Comparison of ENCODE assay signal across 8 cellular contexts in the genomic region with DNA sequence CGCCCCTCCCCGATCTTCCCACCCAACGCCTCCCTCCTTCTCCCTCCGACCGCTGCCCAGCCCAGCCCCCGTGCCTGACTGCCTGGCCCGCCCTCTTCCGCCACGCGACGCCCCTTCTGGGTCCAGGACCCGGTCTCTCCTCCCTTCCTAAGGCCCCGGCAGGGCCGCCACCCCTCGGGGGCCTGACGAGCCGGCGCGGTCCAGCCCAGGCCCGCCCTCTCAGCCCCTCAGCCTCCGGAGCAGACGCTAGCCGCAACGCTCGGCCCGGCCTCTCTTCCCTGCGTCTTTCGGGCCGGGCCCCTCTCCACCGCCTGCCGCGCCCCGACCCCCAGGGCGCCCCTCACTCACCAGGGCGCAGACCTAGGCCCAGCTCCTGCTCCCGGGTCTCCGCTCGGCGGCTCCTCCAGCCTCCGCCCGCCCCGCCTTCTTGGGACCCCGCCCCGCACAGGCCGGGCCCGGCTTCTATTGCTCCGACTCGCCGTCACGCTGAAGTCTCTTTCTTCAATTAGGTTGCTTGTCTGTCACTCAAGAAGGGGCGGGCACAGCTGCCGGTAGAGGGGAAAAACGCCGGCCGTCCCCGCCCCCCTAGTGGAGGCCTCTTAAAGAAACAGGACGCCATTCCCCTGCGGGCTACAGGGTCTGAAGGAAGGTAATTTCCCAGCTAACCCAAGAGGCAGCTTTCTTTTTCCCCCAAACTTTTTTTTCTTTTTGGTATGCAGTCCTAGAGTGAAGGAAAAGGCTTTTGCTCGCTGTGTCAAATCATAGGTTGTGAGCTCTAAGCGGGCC. TPM values are rescaled to one million over a fixed set of nuclear protein-coding genes. Genes with fewer than 3 reads are reported as not detected.
DNase-seq lines count a peak whose midpoint lies in the region; FAIRE-seq and TF ChIP-seq lines count a peak whose summit lies in the region.

A gene with protein sequence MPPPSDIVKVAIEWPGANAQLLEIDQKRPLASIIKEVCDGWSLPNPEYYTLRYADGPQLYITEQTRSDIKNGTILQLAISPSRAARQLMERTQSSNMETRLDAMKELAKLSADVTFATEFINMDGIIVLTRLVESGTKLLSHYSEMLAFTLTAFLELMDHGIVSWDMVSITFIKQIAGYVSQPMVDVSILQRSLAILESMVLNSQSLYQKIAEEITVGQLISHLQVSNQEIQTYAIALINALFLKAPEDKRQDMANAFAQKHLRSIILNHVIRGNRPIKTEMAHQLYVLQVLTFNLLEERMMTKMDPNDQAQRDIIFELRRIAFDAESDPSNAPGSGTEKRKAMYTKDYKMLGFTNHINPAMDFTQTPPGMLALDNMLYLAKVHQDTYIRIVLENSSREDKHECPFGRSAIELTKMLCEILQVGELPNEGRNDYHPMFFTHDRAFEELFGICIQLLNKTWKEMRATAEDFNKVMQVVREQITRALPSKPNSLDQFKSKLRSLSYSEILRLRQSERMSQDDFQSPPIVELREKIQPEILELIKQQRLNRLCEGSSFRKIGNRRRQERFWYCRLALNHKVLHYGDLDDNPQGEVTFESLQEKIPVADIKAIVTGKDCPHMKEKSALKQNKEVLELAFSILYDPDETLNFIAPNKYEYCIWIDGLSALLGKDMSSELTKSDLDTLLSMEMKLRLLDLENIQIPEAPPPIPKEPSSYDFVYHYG (minus strand): TSS at position 416 of the 786 bp plus-strand sequence. CDS start 12,133 bp downstream, outside the sequence.

- FAIRE-seq in H1 (lab: Jason Lieb, UNC) = no peak

- H4K91ac ChIP-seq in H1 (replicated peaks; ENCODE audit: insufficient read length, low read length) = peak within 1 kb of the TSS; percentile 54

- peak within 1 kb of the TSS; percentile 80 to 91 for H3K4me2 ChIP-seq in H1 (ENCODE audit: insufficient read depth in 1 of 2, low read depth in 2 of 2, low read length in 2 of 2)
- peak within 1 kb of the TSS; percentile 64 for H3K4me2 ChIP-seq in mesendoderm (ENCODE audit: low read length)

- H3K36me3 ChIP-seq in H1 (ENCODE audit: control insufficient read depth in 2 of 4, insufficient read depth in 4 of 4, low read length in 3 of 4) (no peaks in the 10 kb centered on the region; a peak in 1 of 8 replicates), mesendoderm (ENCODE audit: control insufficient read depth, insufficient read depth, low read length) (no peaks in the 10 kb centered on the region)

- H2BK15ac ChIP-seq in H1 (ENCODE audit: low read length) (peak within 1 kb of the TSS; percentile 16; the same call in 1 of the 2 replicates), mesendoderm (replicated peaks; ENCODE audit: low read depth) (no peak within 1 kb of the TSS)

- H3K79me1 ChIP-seq in H1 (ENCODE audit: low read depth, low read length) (peaks cover 10% of the 10 kb centered on the region), mesendoderm (ENCODE audit: low read length) (peaks cover 21% of the 10 kb centered on the region)

- no peaks in the 10 kb centered on the region for H3K9me3 ChIP-seq in H1 (ENCODE audit: insufficient read depth in 2 of 2, low read depth in 1 of 2, low read length in 1 of 2)

- H3K27me3 ChIP-seq in H1 (replicated peaks in 1 of 4; ENCODE audit: control insufficient read depth in 3 of 4, extremely low read depth in 1 of 4, insufficient read depth in 3 of 4, low read length in 3 of 4) (peaks cover 0 to 5% (median 0%) of the 10 kb centered on the region in 4 experiments; a peak in 2 of 7 replicates), mesendoderm (ENCODE audit: insufficient read depth, low read length, poor library complexity) (no peaks in the 10 kb centered on the region)

- peak within 1 kb of the TSS; percentile 24 for H3K4ac ChIP-seq in H1 (replicated peaks; ENCODE audit: insufficient read length, low read depth, low read length)
- no peak within 1 kb of the TSS for H3K4ac ChIP-seq in mesendoderm (ENCODE audit: low read depth, low read length)

- peak within 1 kb of the TSS; percentile 89; the same call in 1 of the 2 replicates for H2BK12ac ChIP-seq in H1 (ENCODE audit: low read depth, low read length)

- peaks cover 8% of the 10 kb centered on the region for H3K23me2 ChIP-seq in H1 (ENCODE audit: low read depth, low read length)

- peak within 1 kb of the TSS; percentile 95 for H4K8ac ChIP-seq in H1 (ENCODE audit: extremely low read depth, insufficient read depth, low read length)
- no peak within 1 kb of the TSS for H4K8ac ChIP-seq in mesendoderm (ENCODE audit: low read depth, low read length)

- H2AK5ac ChIP-seq in H1 (ENCODE audit: low read depth, low read length) = no peak within 1 kb of the TSS
- H2AK5ac ChIP-seq in mesendoderm (ENCODE audit: low read length) = no peak within 1 kb of the TSS

- CTCF ChIA-PET in H1 (lab: Charles Lee; ENCODE audit: partially characterized antibody) = interaction anchor here (0.7 to 1.9 kb wide), 10 partner anchors 9 to 278 kb away, joined by 3 to 5 read pairs (median 3); no protein-coding TSS in a partner anchor

- H4K20me1 ChIP-seq in H1 (replicated peaks in 1 of 2; ENCODE audit: control insufficient read depth in 1 of 2, insufficient read depth in 2 of 2, low read length in 2 of 2) = peaks cover 2 to 5% of the 10 kb centered on the region in 2 experiments

- TF ChIP-seq CTCF in GM20000 (IDR thresholded peaks at IDR 0.05; ENCODE audit: extremely low read depth, missing control alignments) = no peak
- TF ChIP-seq CTCF in H1 (IDR thresholded peaks at IDR 0.05; ENCODE audit: control extremely low read depth in 1 of 3, insufficient read depth in 1 of 3, low read depth in 1 of 3, low read length in 3 of 3) = no peak; a peak in 1 of 4 replicates

- peaks cover 5 to 39% of the 10 kb centered on the region in 2 experiments for H3K79me2 ChIP-seq in H1 (ENCODE audit: control insufficient read depth in 1 of 2, insufficient read depth in 2 of 2, low read length in 2 of 2)
- peaks cover 23% of the 10 kb centered on the region for H3K79me2 ChIP-seq in mesendoderm (ENCODE audit: control insufficient read depth, insufficient read depth, low read length)

- 1% methylated on average over 23 of the region's 60 CpGs; no CpG with 5 or more reads in 1 of the 2 experiments for WGBS in H1 (ENCODE audit: extremely low coverage in 1 of 2, insufficient coverage in 1 of 2, insufficient read length in 1 of 2, insufficient replicate concordance in 2 of 2, low coverage in 1 of 2, low lambda C conversion rate in 2 of 2, missing lambda C conversion rate in 1 of 2), 2 experiments
- no CpG with 5 or more reads among the region's 60 CpGs for WGBS in mesendoderm (ENCODE audit: extremely low coverage, insufficient coverage, low lambda C conversion rate)

- H2BK120ac ChIP-seq in H1 (replicated peaks; ENCODE audit: low read depth, low read length) (peak within 1 kb of the TSS; percentile 21), mesendoderm (ENCODE audit: low read depth, low read length) (no peak within 1 kb of the TSS)

- H3K18ac ChIP-seq in H1 (ENCODE audit: extremely low read depth, low read length) (peak within 1 kb of the TSS; percentile 85), mesendoderm (ENCODE audit: low read length) (peak within 1 kb of the TSS; percentile 88)

- no peak within 1 kb of the TSS for H2BK20ac ChIP-seq in H1 (ENCODE audit: low read length)

- peak; percentile 24 to 68 for TF ChIP-seq POLR2A in H1 (IDR thresholded peaks at IDR 0.05; ENCODE audit: control extremely low read depth in 1 of 2, low read depth in 2 of 2, low read length in 2 of 2)

- H3K4me3 ChIP-seq in H1 (ENCODE audit: extremely low read depth in 1 of 4, insufficient read depth in 2 of 4, low read depth in 3 of 4, low read length in 4 of 4) (peak within 1 kb of the TSS; percentile 72 to 88 (median 82)), mesendoderm (ENCODE audit: low read length) (peak within 1 kb of the TSS; percentile 83)

- H3K56ac ChIP-seq in H1 (replicated peaks; ENCODE audit: insufficient read length, low read depth, low read length) = peak within 1 kb of the TSS; percentile 49
- peak within 1 kb of the TSS; percentile 98 for H3K56ac ChIP-seq in mesendoderm (ENCODE audit: low read length)

- H2BK5ac ChIP-seq in H1 (ENCODE audit: low read depth, low read length) (peak within 1 kb of the TSS; percentile 68), mesendoderm (ENCODE audit: low read length) (peak within 1 kb of the TSS; percentile 85)

- peak; percentile 83 for DNase-seq in CMK (ENCODE audit: low read depth)
- peak; percentile 97 for DNase-seq in GM20000 (ENCODE audit: low spot score)
- DNase-seq in HT-29 (ENCODE audit: low spot score) = peak; percentile 99
- DNase-seq in NOMO-1 (lab: John Stamatoyannopoulos, UW; ENCODE audit: unreplicated experiment in 2 of 2) = peak; percentile 98
- peak; percentile 92 to 95 for DNase-seq in activated CD8-positive, alpha-beta memory T cell treated with anti-CD3 and anti-CD28 coated beads for 4 hours (ENCODE audit: low read depth in 2 of 2)
- peak; percentile 87 to 93 for DNase-seq in H1 (ENCODE audit: low read depth in 1 of 2, low spot score in 2 of 2)
- DNase-seq in mesendoderm = peak; percentile 99
- peak; percentile 92 for DNase-seq in stimulated activated CD8-positive, alpha-beta memory T cell treated with anti-CD3 and anti-CD28 coated beads, Interleukin-15, amount 100 ng/mL, for 1 hour (ENCODE audit: low read depth)

- H3K4me1 ChIP-seq in H1 (replicated peaks in 1 of 4; ENCODE audit: control insufficient read depth in 3 of 4, insufficient read depth in 4 of 4, low read length in 3 of 4) (peaks cover 0 to 6% (median 2%) of the 10 kb centered on the region in 4 experiments; a peak in 4 of 7 replicates), mesendoderm (ENCODE audit: control insufficient read depth, low read depth, low read length) (peaks cover 8% of the 10 kb centered on the region)

- POLR2A ChIA-PET in H1 (lab: Charles Lee; ENCODE audit: partially characterized antibody) = interaction anchor here (0.6 to 3.3 kb wide), 5 partner anchors 17 to 169 kb away, joined by 3 to 17 read pairs (median 4); no protein-coding TSS in a partner anchor

- peak within 1 kb of the TSS; percentile 81 for H4K5ac ChIP-seq in H1 (ENCODE audit: insufficient read length, low read depth, low read length)
- H4K5ac ChIP-seq in mesendoderm (ENCODE audit: low read length) = no peak within 1 kb of the TSS

- H3K27ac ChIP-seq in H1 (ENCODE audit: low read depth, low read length) = peak within 1 kb of the TSS; percentile 74; the same call in 1 of the 2 replicates
- peak within 1 kb of the TSS; percentile 86 for H3K27ac ChIP-seq in mesendoderm (ENCODE audit: low read depth, low read length)

- H3K9ac ChIP-seq in H1 (replicated peaks in 1 of 4; ENCODE audit: extremely low read depth in 1 of 4, low read depth in 3 of 4, low read length in 3 of 4) (peak within 1 kb of the TSS; percentile 53 to 62 (median 60)), mesendoderm (ENCODE audit: low read length) (peak within 1 kb of the TSS; percentile 94)

- no peak within 1 kb of the TSS for H3K14ac ChIP-seq in H1 (ENCODE audit: insufficient read length)

- no peak for TF ChIP-seq RAD21 in H1 (IDR thresholded peaks at IDR 0.05 in 1 of 2, conservative IDR thresholded peaks at IDR 0.05 in 1 of 2; ENCODE audit: low read depth in 2 of 2, low read length in 2 of 2)

- H3K23ac ChIP-seq in H1 (ENCODE audit: insufficient read length) (no peak within 1 kb of the TSS), mesendoderm (ENCODE audit: low read length) (no peak within 1 kb of the TSS)

- H2AFZ ChIP-seq in H1 (ENCODE audit: low read length) = peak within 1 kb of the TSS; percentile 47

- no peak for TF ChIP-seq EP300 in H1 (IDR thresholded peaks at IDR 0.05; ENCODE audit: borderline replicate concordance in 1 of 2, low read depth in 2 of 2, low read length in 2 of 2)

RNA-seq across cellular contexts. Expression of the gene that starts here (rescaled TPM):
- total RNA-seq in HT-29 (2014; rRNA removed; shearing (Covaris generic)) = 28.6 and 35.2 TPM in 2 replicates
- 31.1 and 39.7 TPM in 2 replicates for total RNA-seq in H1 (2021; fragmentation: NEBNext Ultra II Directional; extraction: Animal tissue kit (Norgen Biotek cat#: 25700))
- 34.3 and 35.6 TPM in 2 replicates for polyA plus RNA-seq in H1 (2011; rRNA removed)
- 31.1 TPM for polyA plus RNA-seq in H1 (2011; cell fraction: cytosol; rRNA removed)
- 70.5 TPM for polyA plus RNA-seq in H1 (2011; cell fraction: nucleus; rRNA removed)
- polyA plus RNA-seq in H1 (2012, experiment 1 of 2) = 24.7 to 27.5 TPM (median 25.8 TPM) in 4 replicates
- 12.8 TPM for polyA plus RNA-seq in H1 (2012, experiment 2 of 2)
- 16.7 TPM for polyA plus RNA-seq in H1 (2013, experiment 1 of 2)
- 15.7 TPM for polyA plus RNA-seq in H1 (2013, experiment 2 of 2)
- 62.0 and 68.2 TPM in 2 replicates for polyA minus RNA-seq in H1 (2011; rRNA and poly(A)+ RNA removed)
- polyA minus RNA-seq in H1 (2011; cell fraction: cytosol; rRNA and poly(A)+ RNA removed) = 22.8 TPM
- polyA minus RNA-seq in H1 (2011; cell fraction: nucleus; rRNA and poly(A)+ RNA removed) = 38.0 TPM
- polyA plus RNA-seq in mesendoderm (2013, experiment 1 of 2) = 15.8 TPM
- 14.4 TPM for polyA plus RNA-seq in mesendoderm (2013, experiment 2 of 2)

Comparison
In these comparisons a context has a peak if more than half of its experiments do, and no peak if none do; other contexts are left out.
1. Peak in every context shown above with its lines: DNase-seq, H3K4me3 ChIP-seq and H3K27ac ChIP-seq.